In genomic region chr3:4821975-4822374, GRCh38 we compare ENCODE assay signal across 10 cellular contexts.
DNase-seq lines count a peak whose midpoint lies in the region; ATAC-seq and TF ChIP-seq lines count a peak whose summit lies in the region.
"Had no signal": no experiment of that assay in that cellular context is flagged by ENCODE, and none has a peak within 500 bp of the region (broad histone marks: within the 10 kb centered on the region; RNA-seq: fewer than 3 reads in every experiment).

No MANE protein-coding gene starts in this region.

- H3K4me3 ChIP-seq in gastrocnemius medialis: no peak overlapping the region
- no peak overlapping the region for H3K4me3 ChIP-seq in SK-N-SH (ENCODE audit: low read depth in 2 of 2, low read length in 1 of 2)

- ATAC-seq in HG03442 (IDR thresholded peaks at IDR 0.05; ENCODE audit: unreplicated experiment): peak; percentile 57
- peak; percentile 69 for ATAC-seq in memory B cell (ENCODE audit: low read depth)
- ATAC-seq in gastrocnemius medialis: no peak

- peak; percentile 50 for DNase-seq in activated T-cell treated with anti-CD3 and anti-CD28 coated beads for 1 hour (ENCODE audit: low read depth)
- no peak for DNase-seq in memory B cell (ENCODE audit: low spot score in 2 of 2)
- DNase-seq in stimulated activated CD8-positive, alpha-beta memory T cell treated with anti-CD3 and anti-CD28 coated beads, Interleukin-4, amount 100 ng/mL, for 48 hours: peak; percentile 85
- no peak for DNase-seq in gastrocnemius medialis
- no peak for DNase-seq in SK-N-SH
- no peak for DNase-seq in Ammon's horn (ENCODE audit: low spot score)
- no peak for DNase-seq in medulla oblongata (ENCODE audit: extremely low spot score)
- DNase-seq: occipital lobe had no signal

- no peak overlapping the region for H2AFZ ChIP-seq in SK-N-SH (ENCODE audit: low read depth)

- H3K4me2 ChIP-seq in SK-N-SH: no peak overlapping the region

- CTCF ChIA-PET in SK-N-SH (lab: Yijun Ruan, JAX): interaction anchor here (1.4 kb wide), 1 partner anchor 158 kb away, joined by 4 read pairs; no protein-coding TSS in a partner anchor

- no peak overlapping the region for H3K4me3 Mint-ChIP-seq in memory B cell
- H3K4me3 Mint-ChIP-seq: brain had no signal

- 92% methylated on average over 11 of the region's 11 CpGs for WGBS in SK-N-SH (ENCODE audit: low lambda C conversion rate)

- H3K27ac Mint-ChIP-seq in memory B cell: peak overlapping the region; percentile 83

- H3K4me1 Mint-ChIP-seq in memory B cell: peaks cover 30% of the 10 kb centered on the region

- TF ChIP-seq CTCF in gastrocnemius medialis (IDR thresholded peaks at IDR 0.05 in 4 of 5, conservative IDR thresholded peaks at IDR 0.05 in 1 of 5): no peak
- TF ChIP-seq CTCF in SK-N-SH (IDR thresholded peaks at IDR 0.05): no peak

- H4K20me1 ChIP-seq in SK-N-SH (ENCODE audit: insufficient read depth): no peaks in the 10 kb centered on the region

- no peak for TF ChIP-seq POLR2A in gastrocnemius medialis (IDR thresholded peaks at IDR 0.05)

- H3K36me3 ChIP-seq in gastrocnemius medialis (peaks cover 0 to 7% of the 10 kb centered on the region in 2 donors), SK-N-SH (replicated peaks in 1 of 2; ENCODE audit: control insufficient read depth in 1 of 2, insufficient read depth in 2 of 2, low read length in 1 of 2) (peaks cover 3 to 22% of the 10 kb centered on the region in 2 experiments)

- H3K9me3 Mint-ChIP-seq in memory B cell: no peaks in the 10 kb centered on the region

- no peak for TF ChIP-seq EP300 in SK-N-SH (IDR thresholded peaks at IDR 0.05; ENCODE audit: borderline replicate concordance in 1 of 2, low read depth in 1 of 2, low read length in 1 of 2)

- H3K4me1 ChIP-seq in gastrocnemius medialis (peaks cover 26 to 36% of the 10 kb centered on the region in 2 donors), SK-N-SH (ENCODE audit: control insufficient read depth in 1 of 2, insufficient read depth in 2 of 2, low read depth in 1 of 2, low read length in 1 of 2) (peaks cover 6 to 54% of the 10 kb centered on the region in 2 experiments; a peak in 2 of 4 replicates)

- no peak overlapping the region for H3K9ac ChIP-seq in SK-N-SH

- H3K27ac ChIP-seq in gastrocnemius medialis (no peak overlapping the region), SK-N-SH (ENCODE audit: low read depth in 2 of 2, low read length in 1 of 2) (no peak overlapping the region)

- POLR2A ChIA-PET in SK-N-SH (lab: Yijun Ruan, JAX): no interaction called here

- H3K27me3 ChIP-seq in gastrocnemius medialis (no peaks in the 10 kb centered on the region), SK-N-SH (ENCODE audit: insufficient read depth) (no peaks in the 10 kb centered on the region)

- H3K9me2 ChIP-seq in SK-N-SH: no peaks in the 10 kb centered on the region

- H3K27me3 Mint-ChIP-seq in memory B cell: no peaks in the 10 kb centered on the region
- H3K27me3 Mint-ChIP-seq: brain had no signal

- in situ Hi-C loops in gastrocnemius medialis (cut with MboI; ENCODE audit: low sequenced_read_pairs in 4 of 4): loop anchor here in 1 of 4 donors (10.0 kb wide), 1 partner anchor 97 kb away; no protein-coding TSS in a partner anchor

- TF ChIP-seq RAD21 in SK-N-SH (IDR thresholded peaks at IDR 0.05; ENCODE audit: low read length): no peak

- H3F3A ChIP-seq in SK-N-SH (replicated peaks; ENCODE audit: insufficient read depth): peaks cover 6% of the 10 kb centered on the region

- H3K36me3 Mint-ChIP-seq in memory B cell: peaks cover 50% of the 10 kb centered on the region

- H3K79me2 ChIP-seq in SK-N-SH (ENCODE audit: insufficient read depth): no peaks in the 10 kb centered on the region

- no peaks in the 10 kb centered on the region for H3K9me3 ChIP-seq in gastrocnemius medialis
- H3K9me3 ChIP-seq in SK-N-SH: no peaks in the 10 kb centered on the region

- intact Hi-C loops in gastrocnemius medialis (cut with DNase I; ENCODE audit: low total_unique reads): no loop called here

TF ChIP-seq in SK-N-SH, 30 proteins besides CTCF, POLR2A, EP300 and RAD21:
- TF ChIP-seq TAF1 (IDR thresholded peaks at IDR 0.05; ENCODE audit: borderline replicate concordance, low read depth, low read length) (no peak), RXRA (IDR thresholded peaks at IDR 0.05; ENCODE audit: borderline replicate concordance, low read depth) (no peak), JUND (IDR thresholded peaks at IDR 0.05) (no peak), RFX5 (IDR thresholded peaks at IDR 0.05; ENCODE audit: low read length) (no peak), FOXM1 (IDR thresholded peaks at IDR 0.05; ENCODE audit: low read depth) (no peak), TEAD4 (IDR thresholded peaks at IDR 0.05; ENCODE audit: borderline replicate concordance, insufficient read depth) (no peak), CHD2 (IDR thresholded peaks at IDR 0.05; ENCODE audit: low read length, partially characterized antibody) (no peak), FOXJ3 (CRISPR knock-in tag; IDR thresholded peaks at IDR 0.05) (no peak), YY1 (IDR thresholded peaks at IDR 0.05; ENCODE audit: low read depth) (no peak), USF1 (IDR thresholded peaks at IDR 0.05; ENCODE audit: borderline replicate concordance, low read depth) (no peak), USF2 (IDR thresholded peaks at IDR 0.05; ENCODE audit: borderline replicate concordance, low read depth, low read length) (no peak), EZH2phosphoT487 (IDR thresholded peaks at IDR 0.05; ENCODE audit: borderline replicate concordance, low read depth) (no peak)

Comparison
In these comparisons a context has a peak if more than half of its experiments do, and no peak if none do; other contexts are left out.
1. ATAC-seq: peak in HG03442 (single experiment) and memory B cell (single experiment); none in gastrocnemius medialis (0 of 2).
2. DNase-seq: peak in activated T-cell treated with anti-CD3 and anti-CD28 coated beads for 1 hour (single experiment) and stimulated activated CD8-positive, alpha-beta memory T cell treated with anti-CD3 and anti-CD28 coated beads, Interleukin-4, amount 100 ng/mL, for 48 hours (single experiment); none in memory B cell (0 of 2), gastrocnemius medialis (0 of 2), SK-N-SH (single experiment), Ammon's horn (single experiment) and medulla oblongata (single experiment).